In genomic region chr12:12095016-12095415, GRCh38 we compare ENCODE assay signal across 1 cellular context.
A peak's percentile ranks its signal among the peaks of the same experiment; 100 is the strongest.
TF ChIP-seq lines count a peak whose summit lies in the region.

No MANE protein-coding gene starts in this region.

TF ChIP-seq in PFSK-1, 5 proteins besides CTCF, POLR2A, EP300 and RAD21 (continued from another document):
- peak in 1 of 2 experiments; percentile 66; a peak in 2 of 4 replicates for TF ChIP-seq REST (IDR thresholded peaks at IDR 0.05; ENCODE audit: insufficient read depth in 1 of 2, low read depth in 2 of 2, low read length in 2 of 2)
